In the genomic region with DNA sequence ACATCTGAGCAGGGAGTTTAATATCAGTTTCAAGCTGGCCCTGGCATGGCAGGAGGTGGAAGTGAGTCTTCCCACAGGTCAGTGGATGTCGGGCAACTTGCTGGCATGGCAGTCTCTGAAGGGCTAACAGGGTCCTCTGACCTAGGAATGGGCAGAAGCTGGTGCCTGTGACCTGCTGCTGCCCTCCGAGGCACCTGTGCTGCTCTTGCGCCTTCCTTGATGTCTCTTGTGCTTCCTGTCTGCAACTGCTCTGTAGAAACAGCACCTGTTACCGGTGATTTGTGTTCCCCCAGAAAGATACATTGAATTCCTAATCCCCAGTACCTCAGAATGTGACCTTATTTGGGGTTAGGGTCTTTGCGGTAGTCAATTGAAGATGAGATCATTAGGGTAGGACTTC, we compare ENCODE assay signal across 32 cellular contexts.
"Had no signal": no experiment of that assay in that cellular context is flagged by ENCODE, and none has a peak within 500 bp of the region (broad histone marks: within the 10 kb centered on the region; RNA-seq: fewer than 3 reads in every experiment).

No MANE protein-coding gene starts in this region.

- H3K36me3 ChIP-seq: adrenal gland, ascending aorta, breast epithelium, cardiac muscle cell, esophagus muscularis mucosa, gastroesophageal sphincter, heart right ventricle had no signal

- H3K27ac Mint-ChIP-seq: activated CD4-positive, alpha-beta memory T cell treated with anti-CD3 and anti-CD28 coated beads, Interleukin-2, amount 10 ng/mL, durations not matched to agents 7 days and 5 days; activated CD4-positive, alpha-beta T cell treated with anti-CD3 and anti-CD28 coated beads for 36 hours; activated CD4-positive, alpha-beta T cell treated with anti-CD3 and anti-CD28 coated beads, Interleukin-2, amount 10 ng/mL, durations not matched to agents 24 days and 14 days; activated naive CD4-positive, alpha-beta T cell treated with anti-CD3 and anti-CD28 coated beads, Interleukin-2, amount 10 ng/mL, durations not matched to agents 7 days and 5 days; activated naive CD4-positive, alpha-beta T cell treated with anti-CD3 and anti-CD28 coated beads, Interleukin-2, amount 50 U/mL, for 72 hours; activated naive CD8-positive, alpha-beta T cell treated with anti-CD3 and anti-CD28 coated beads, Interleukin-2, amount 50 U/mL, for 24 hours; brain; dendritic cell treated with granulocyte-macrophage colony-stimulating factor and Interleukin-4, amounts not matched to agents 40 ng/mL and 50 ng/mL, for 4 days; endodermal cell had no signal

- ATAC-seq: activated CD4-positive, alpha-beta T cell treated with anti-CD3 and anti-CD28 coated beads for 36 hours; activated naive CD4-positive, alpha-beta T cell treated with anti-CD3 and anti-CD28 coated beads, Interleukin-2, amount 50 U/mL, for 72 hours; activated naive CD8-positive, alpha-beta T cell treated with anti-CD3 and anti-CD28 coated beads, Interleukin-2, amount 50 U/mL, for 24 hours; gastroesophageal sphincter; heart right ventricle had no signal

- DNase-seq: activated CD4-positive, alpha-beta memory T cell treated with anti-CD3 and anti-CD28 coated beads, Interleukin-2, amount 10 ng/mL, durations not matched to agents 7 days and 5 days; activated CD4-positive, alpha-beta T cell treated with anti-CD3 and anti-CD28 coated beads for 36 hours; activated CD4-positive, alpha-beta T cell treated with anti-CD3 and anti-CD28 coated beads, Interleukin-2, amount 10 ng/mL, durations not matched to agents 24 days and 14 days; activated CD4-positive, alpha-beta T cell treated with anti-CD3 and anti-CD28 coated beads, Interleukin-2, amount 50 U/mL, for 4 hours; activated CD4-positive, CD25-positive, alpha-beta regulatory T cell; activated CD4-positive, CD25-positive, alpha-beta regulatory T cell treated with anti-CD3 and anti-CD28 coated beads, Interleukin-2, amount 50 U/mL, for 72 hours; activated gamma-delta T cell; activated naive CD4-positive, alpha-beta T cell; activated naive CD4-positive, alpha-beta T cell treated with anti-CD3 and anti-CD28 coated beads, Interleukin-2, amount 10 ng/mL, durations not matched to agents 7 days and 5 days; activated naive CD8-positive, alpha-beta T cell treated with anti-CD3 and anti-CD28 coated beads, Interleukin-2, amount 50 U/mL, for 24 hours; activated T-cell treated with anti-CD3 and anti-CD28 coated beads, Interleukin-2, amount 50 U/mL, for 1 hour; activated T-cell treated with anti-CD3 and anti-CD28 coated beads, Interleukin-2, amount 50 U/mL, for 48 hours; amygdala; central memory CD4-positive, alpha-beta T cell; cerebellar nuclear complex; effector memory CD4-positive, alpha-beta T cell; endodermal cell; erythroblast; foreskin melanocyte; heart right ventricle; T-helper 2 cell had no signal

- H3K27me3 ChIP-seq: adrenal gland, ascending aorta, breast epithelium, dorsolateral prefrontal cortex had no signal

- H3K9me3 Mint-ChIP-seq: activated CD4-positive, alpha-beta memory T cell treated with anti-CD3 and anti-CD28 coated beads, Interleukin-2, amount 10 ng/mL, durations not matched to agents 7 days and 5 days; activated CD4-positive, alpha-beta T cell treated with anti-CD3 and anti-CD28 coated beads, Interleukin-2, amount 10 ng/mL, durations not matched to agents 24 days and 14 days; activated naive CD4-positive, alpha-beta T cell treated with anti-CD3 and anti-CD28 coated beads, Interleukin-2, amount 10 ng/mL, durations not matched to agents 7 days and 5 days; activated naive CD4-positive, alpha-beta T cell treated with anti-CD3 and anti-CD28 coated beads, Interleukin-2, amount 50 U/mL, for 72 hours; activated naive CD8-positive, alpha-beta T cell treated with anti-CD3 and anti-CD28 coated beads, Interleukin-2, amount 50 U/mL, for 24 hours; dendritic cell treated with granulocyte-macrophage colony-stimulating factor and Interleukin-4, amounts not matched to agents 40 ng/mL and 50 ng/mL, for 4 days; endodermal cell had no signal

- H3K4me1 Mint-ChIP-seq: activated CD4-positive, alpha-beta memory T cell treated with anti-CD3 and anti-CD28 coated beads, Interleukin-2, amount 10 ng/mL, durations not matched to agents 7 days and 5 days; activated naive CD4-positive, alpha-beta T cell treated with anti-CD3 and anti-CD28 coated beads, Interleukin-2, amount 10 ng/mL, durations not matched to agents 7 days and 5 days; activated naive CD8-positive, alpha-beta T cell treated with anti-CD3 and anti-CD28 coated beads, Interleukin-2, amount 50 U/mL, for 24 hours; endodermal cell had no signal

- H3K36me3 Mint-ChIP-seq: activated naive CD4-positive, alpha-beta T cell treated with anti-CD3 and anti-CD28 coated beads, Interleukin-2, amount 10 ng/mL, durations not matched to agents 7 days and 5 days; activated naive CD4-positive, alpha-beta T cell treated with anti-CD3 and anti-CD28 coated beads, Interleukin-2, amount 50 U/mL, for 72 hours; brain had no signal

- H3K4me3 ChIP-seq: adrenal gland, ascending aorta, breast epithelium, cardiac muscle cell, coronary artery, dorsolateral prefrontal cortex, esophagus muscularis mucosa, gastroesophageal sphincter, heart right ventricle had no signal

- H3K4me1 ChIP-seq: adrenal gland, ascending aorta, breast epithelium, esophagus muscularis mucosa, gastroesophageal sphincter, heart right ventricle had no signal

- H3K9me3 ChIP-seq: adrenal gland, ascending aorta, breast epithelium, esophagus muscularis mucosa, gastroesophageal sphincter had no signal

- H3K27ac ChIP-seq: adrenal gland, ascending aorta, breast epithelium, cardiac muscle cell, coronary artery, dorsolateral prefrontal cortex, esophagus muscularis mucosa, gastroesophageal sphincter, heart right ventricle had no signal

- H3K4me3 Mint-ChIP-seq: activated CD4-positive, alpha-beta memory T cell treated with anti-CD3 and anti-CD28 coated beads, Interleukin-2, amount 10 ng/mL, durations not matched to agents 7 days and 5 days; activated CD4-positive, alpha-beta T cell treated with anti-CD3 and anti-CD28 coated beads for 36 hours; activated CD4-positive, alpha-beta T cell treated with anti-CD3 and anti-CD28 coated beads, Interleukin-2, amount 10 ng/mL, durations not matched to agents 24 days and 14 days; activated naive CD4-positive, alpha-beta T cell treated with anti-CD3 and anti-CD28 coated beads, Interleukin-2, amount 10 ng/mL, durations not matched to agents 7 days and 5 days; activated naive CD8-positive, alpha-beta T cell treated with anti-CD3 and anti-CD28 coated beads, Interleukin-2, amount 50 U/mL, for 24 hours; brain; dendritic cell treated with granulocyte-macrophage colony-stimulating factor and Interleukin-4, amounts not matched to agents 40 ng/mL and 50 ng/mL, for 4 days; endodermal cell had no signal
